Comparison of ENCODE assay signal across 19 cellular contexts in genomic region chrX:793216-793770, GRCh38.
"Had no signal": no experiment of that assay in that cellular context is flagged by ENCODE, and none has a peak within 500 bp of the region (broad histone marks: within the 10 kb centered on the region; RNA-seq: fewer than 3 reads in every experiment).

No MANE protein-coding gene starts in this region.

- H3K9me3 Mint-ChIP-seq: nephron progenitor cell had no signal

- H3K4me3 Mint-ChIP-seq: effector memory CD8-positive, alpha-beta T cell; naive thymus-derived CD4-positive, alpha-beta T cell; nephron progenitor cell had no signal

- H3K4me1 ChIP-seq: esophagus squamous epithelium, gastroesophageal sphincter, right atrium auricular region, sigmoid colon, stomach, transverse colon had no signal

- DNase-seq: effector memory CD8-positive, alpha-beta T cell; esophagus squamous epithelium; foreskin fibroblast; glutamatergic neuron; left colon; mammary epithelial cell; naive thymus-derived CD4-positive, alpha-beta T cell; nephron progenitor cell; sigmoid colon; stimulated activated CD4-positive, alpha-beta T cell treated with anti-CD3 and anti-CD28 coated beads, Interleukin-2, amount 100 ng/mL, for 24 hours; stimulated activated naive CD4-positive, alpha-beta T cell; stomach; substantia nigra; transverse colon had no signal

- H3K4me3 ChIP-seq: esophagus squamous epithelium, gastroesophageal sphincter, right atrium auricular region, sigmoid colon, skin epidermis, stomach, thoracic aorta, transverse colon had no signal

- H3K36me3 ChIP-seq: esophagus squamous epithelium, gastroesophageal sphincter, neutrophil, right atrium auricular region, sigmoid colon, stomach, thoracic aorta, transverse colon had no signal

- H3K27ac Mint-ChIP-seq: effector memory CD8-positive, alpha-beta T cell; naive thymus-derived CD4-positive, alpha-beta T cell; nephron progenitor cell had no signal

- H3K9me3 ChIP-seq: neutrophil, right atrium auricular region, thoracic aorta, transverse colon had no signal

- H3K27ac ChIP-seq: esophagus squamous epithelium, gastroesophageal sphincter, neutrophil, right atrium auricular region, sigmoid colon, skin epidermis, stomach, thoracic aorta, transverse colon had no signal
